Comparison of ENCODE assay signal across 2 cellular contexts in genomic region chr19:4592445-4592844, GRCh38.
TF ChIP-seq lines count a peak whose summit lies in the region.

No MANE protein-coding gene starts in this region.

TF ChIP-seq in HEK293, 187 proteins besides CTCF, POLR2A, EP300 and RAD21:
- TF ChIP-seq ZNF621 (tag by site-specific recombination; IDR thresholded peaks at IDR 0.05) (no peak), ZBTB17 (tag by site-specific recombination; IDR thresholded peaks at IDR 0.05) (no peak), ZNF18 (tag by site-specific recombination; IDR thresholded peaks at IDR 0.05) (no peak), ZNF335 (tag by site-specific recombination; conservative IDR thresholded peaks at IDR 0.05) (no peak), ZSCAN4 (tag by site-specific recombination; IDR thresholded peaks at IDR 0.05) (no peak), ZNF433 (tag by site-specific recombination; IDR thresholded peaks at IDR 0.05; ENCODE audit: low read depth) (no peak), ZNF350 (tag by site-specific recombination; IDR thresholded peaks at IDR 0.05) (no peak), ZNF76 (tag by site-specific recombination; IDR thresholded peaks at IDR 0.05; ENCODE audit: borderline replicate concordance, low read depth) (0 out of 2 replicates have a peak, but pooled peaks have one; percentile 21)
TF ChIP-seq in HEK293: peak in this region for 1.

TF ChIP-seq in K562, 482 proteins besides CTCF, POLR2A, EP300 and RAD21:
- TF ChIP-seq SMARCA5 (IDR thresholded peaks at IDR 0.05) (peak; percentile 64; the same call in 1 of the 2 replicates), BCOR (IDR thresholded peaks at IDR 0.05) (peak; percentile 83), ZNF436 (CRISPR knock-in tag; IDR thresholded peaks at IDR 0.05) (peak; percentile 68; the same call in 1 of the 2 replicates), KDM1A (IDR thresholded peaks at IDR 0.05) (peak in 1 of 2 experiments; percentile 56; a peak in 1 of 4 replicates), CHAMP1 (IDR thresholded peaks at IDR 0.05) (no peak), RBM25 (IDR thresholded peaks at IDR 0.05; ENCODE audit: low read depth, low read length, severe bottlenecking) (peak; percentile 87), ZFP36 (IDR thresholded peaks at IDR 0.05; ENCODE audit: low read depth, low read length, partially characterized antibody) (peak; percentile 96), IRF1 (CRISPR knock-in tag; IDR thresholded peaks at IDR 0.05; ENCODE audit: borderline replicate concordance) (no peak)
